Comparison of ENCODE assay signal across 1 cellular context in the genomic region with DNA sequence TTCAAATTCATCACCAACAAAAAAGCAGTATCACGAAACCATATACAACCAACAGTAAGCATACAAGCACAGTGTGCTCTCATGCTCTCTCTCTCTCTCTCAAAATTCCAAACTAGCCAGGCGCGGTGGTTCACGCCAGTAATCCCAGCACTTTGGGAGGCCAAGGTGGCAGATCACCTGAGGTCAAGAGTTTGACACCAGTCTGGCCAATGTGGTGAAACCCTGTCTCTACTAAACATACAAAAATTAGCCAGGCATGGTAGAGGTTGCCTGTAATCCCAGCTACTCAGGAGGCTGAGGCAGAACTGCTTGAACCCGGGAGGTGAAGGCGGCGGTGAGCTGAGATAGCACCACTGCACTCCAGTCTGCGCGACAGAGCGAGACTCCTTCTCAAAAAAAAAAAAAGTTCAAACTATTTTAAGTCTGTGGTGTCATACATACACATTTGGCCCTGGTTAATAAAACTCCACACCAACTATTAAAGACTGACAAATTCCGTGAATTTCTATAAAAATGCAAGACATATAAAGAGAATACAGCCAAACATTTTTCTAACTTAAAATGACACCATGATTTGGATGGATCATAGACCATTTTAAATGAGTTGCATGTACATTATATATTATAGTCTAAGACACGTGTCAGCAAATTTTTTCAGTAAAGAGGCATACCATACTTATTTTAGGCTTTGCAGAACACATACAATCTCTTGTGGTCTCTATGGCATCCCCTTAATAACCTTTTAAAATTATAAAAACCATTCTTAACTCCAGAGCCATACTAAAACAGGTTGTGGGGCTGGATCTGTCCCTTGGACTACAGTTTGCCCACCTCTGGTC.
TF ChIP-seq lines count a peak whose summit lies in the region.

No MANE protein-coding gene starts in this region.

TF ChIP-seq in GM23338, 12 proteins besides CTCF, POLR2A, EP300 and RAD21 (continued from another document):
- TF ChIP-seq, protein P1, sequence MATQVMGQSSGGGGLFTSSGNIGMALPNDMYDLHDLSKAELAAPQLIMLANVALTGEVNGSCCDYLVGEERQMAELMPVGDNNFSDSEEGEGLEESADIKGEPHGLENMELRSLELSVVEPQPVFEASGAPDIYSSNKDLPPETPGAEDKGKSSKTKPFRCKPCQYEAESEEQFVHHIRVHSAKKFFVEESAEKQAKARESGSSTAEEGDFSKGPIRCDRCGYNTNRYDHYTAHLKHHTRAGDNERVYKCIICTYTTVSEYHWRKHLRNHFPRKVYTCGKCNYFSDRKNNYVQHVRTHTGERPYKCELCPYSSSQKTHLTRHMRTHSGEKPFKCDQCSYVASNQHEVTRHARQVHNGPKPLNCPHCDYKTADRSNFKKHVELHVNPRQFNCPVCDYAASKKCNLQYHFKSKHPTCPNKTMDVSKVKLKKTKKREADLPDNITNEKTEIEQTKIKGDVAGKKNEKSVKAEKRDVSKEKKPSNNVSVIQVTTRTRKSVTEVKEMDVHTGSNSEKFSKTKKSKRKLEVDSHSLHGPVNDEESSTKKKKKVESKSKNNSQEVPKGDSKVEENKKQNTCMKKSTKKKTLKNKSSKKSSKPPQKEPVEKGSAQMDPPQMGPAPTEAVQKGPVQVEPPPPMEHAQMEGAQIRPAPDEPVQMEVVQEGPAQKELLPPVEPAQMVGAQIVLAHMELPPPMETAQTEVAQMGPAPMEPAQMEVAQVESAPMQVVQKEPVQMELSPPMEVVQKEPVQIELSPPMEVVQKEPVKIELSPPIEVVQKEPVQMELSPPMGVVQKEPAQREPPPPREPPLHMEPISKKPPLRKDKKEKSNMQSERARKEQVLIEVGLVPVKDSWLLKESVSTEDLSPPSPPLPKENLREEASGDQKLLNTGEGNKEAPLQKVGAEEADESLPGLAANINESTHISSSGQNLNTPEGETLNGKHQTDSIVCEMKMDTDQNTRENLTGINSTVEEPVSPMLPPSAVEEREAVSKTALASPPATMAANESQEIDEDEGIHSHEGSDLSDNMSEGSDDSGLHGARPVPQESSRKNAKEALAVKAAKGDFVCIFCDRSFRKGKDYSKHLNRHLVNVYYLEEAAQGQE (IDR thresholded peaks at IDR 0.05; ENCODE audit: unreplicated experiment): no peak
- TF ChIP-seq, protein P2, sequence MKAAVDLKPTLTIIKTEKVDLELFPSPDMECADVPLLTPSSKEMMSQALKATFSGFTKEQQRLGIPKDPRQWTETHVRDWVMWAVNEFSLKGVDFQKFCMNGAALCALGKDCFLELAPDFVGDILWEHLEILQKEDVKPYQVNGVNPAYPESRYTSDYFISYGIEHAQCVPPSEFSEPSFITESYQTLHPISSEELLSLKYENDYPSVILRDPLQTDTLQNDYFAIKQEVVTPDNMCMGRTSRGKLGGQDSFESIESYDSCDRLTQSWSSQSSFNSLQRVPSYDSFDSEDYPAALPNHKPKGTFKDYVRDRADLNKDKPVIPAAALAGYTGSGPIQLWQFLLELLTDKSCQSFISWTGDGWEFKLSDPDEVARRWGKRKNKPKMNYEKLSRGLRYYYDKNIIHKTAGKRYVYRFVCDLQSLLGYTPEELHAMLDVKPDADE (IDR thresholded peaks at IDR 0.05): no peak
- TF ChIP-seq EZH2phosphoT487 (IDR thresholded peaks at IDR 0.05; ENCODE audit: unreplicated experiment): no peak
- no peak for TF ChIP-seq ZNF114 (CRISPR knock-in tag; IDR thresholded peaks at IDR 0.05)
- TF ChIP-seq, protein P3, sequence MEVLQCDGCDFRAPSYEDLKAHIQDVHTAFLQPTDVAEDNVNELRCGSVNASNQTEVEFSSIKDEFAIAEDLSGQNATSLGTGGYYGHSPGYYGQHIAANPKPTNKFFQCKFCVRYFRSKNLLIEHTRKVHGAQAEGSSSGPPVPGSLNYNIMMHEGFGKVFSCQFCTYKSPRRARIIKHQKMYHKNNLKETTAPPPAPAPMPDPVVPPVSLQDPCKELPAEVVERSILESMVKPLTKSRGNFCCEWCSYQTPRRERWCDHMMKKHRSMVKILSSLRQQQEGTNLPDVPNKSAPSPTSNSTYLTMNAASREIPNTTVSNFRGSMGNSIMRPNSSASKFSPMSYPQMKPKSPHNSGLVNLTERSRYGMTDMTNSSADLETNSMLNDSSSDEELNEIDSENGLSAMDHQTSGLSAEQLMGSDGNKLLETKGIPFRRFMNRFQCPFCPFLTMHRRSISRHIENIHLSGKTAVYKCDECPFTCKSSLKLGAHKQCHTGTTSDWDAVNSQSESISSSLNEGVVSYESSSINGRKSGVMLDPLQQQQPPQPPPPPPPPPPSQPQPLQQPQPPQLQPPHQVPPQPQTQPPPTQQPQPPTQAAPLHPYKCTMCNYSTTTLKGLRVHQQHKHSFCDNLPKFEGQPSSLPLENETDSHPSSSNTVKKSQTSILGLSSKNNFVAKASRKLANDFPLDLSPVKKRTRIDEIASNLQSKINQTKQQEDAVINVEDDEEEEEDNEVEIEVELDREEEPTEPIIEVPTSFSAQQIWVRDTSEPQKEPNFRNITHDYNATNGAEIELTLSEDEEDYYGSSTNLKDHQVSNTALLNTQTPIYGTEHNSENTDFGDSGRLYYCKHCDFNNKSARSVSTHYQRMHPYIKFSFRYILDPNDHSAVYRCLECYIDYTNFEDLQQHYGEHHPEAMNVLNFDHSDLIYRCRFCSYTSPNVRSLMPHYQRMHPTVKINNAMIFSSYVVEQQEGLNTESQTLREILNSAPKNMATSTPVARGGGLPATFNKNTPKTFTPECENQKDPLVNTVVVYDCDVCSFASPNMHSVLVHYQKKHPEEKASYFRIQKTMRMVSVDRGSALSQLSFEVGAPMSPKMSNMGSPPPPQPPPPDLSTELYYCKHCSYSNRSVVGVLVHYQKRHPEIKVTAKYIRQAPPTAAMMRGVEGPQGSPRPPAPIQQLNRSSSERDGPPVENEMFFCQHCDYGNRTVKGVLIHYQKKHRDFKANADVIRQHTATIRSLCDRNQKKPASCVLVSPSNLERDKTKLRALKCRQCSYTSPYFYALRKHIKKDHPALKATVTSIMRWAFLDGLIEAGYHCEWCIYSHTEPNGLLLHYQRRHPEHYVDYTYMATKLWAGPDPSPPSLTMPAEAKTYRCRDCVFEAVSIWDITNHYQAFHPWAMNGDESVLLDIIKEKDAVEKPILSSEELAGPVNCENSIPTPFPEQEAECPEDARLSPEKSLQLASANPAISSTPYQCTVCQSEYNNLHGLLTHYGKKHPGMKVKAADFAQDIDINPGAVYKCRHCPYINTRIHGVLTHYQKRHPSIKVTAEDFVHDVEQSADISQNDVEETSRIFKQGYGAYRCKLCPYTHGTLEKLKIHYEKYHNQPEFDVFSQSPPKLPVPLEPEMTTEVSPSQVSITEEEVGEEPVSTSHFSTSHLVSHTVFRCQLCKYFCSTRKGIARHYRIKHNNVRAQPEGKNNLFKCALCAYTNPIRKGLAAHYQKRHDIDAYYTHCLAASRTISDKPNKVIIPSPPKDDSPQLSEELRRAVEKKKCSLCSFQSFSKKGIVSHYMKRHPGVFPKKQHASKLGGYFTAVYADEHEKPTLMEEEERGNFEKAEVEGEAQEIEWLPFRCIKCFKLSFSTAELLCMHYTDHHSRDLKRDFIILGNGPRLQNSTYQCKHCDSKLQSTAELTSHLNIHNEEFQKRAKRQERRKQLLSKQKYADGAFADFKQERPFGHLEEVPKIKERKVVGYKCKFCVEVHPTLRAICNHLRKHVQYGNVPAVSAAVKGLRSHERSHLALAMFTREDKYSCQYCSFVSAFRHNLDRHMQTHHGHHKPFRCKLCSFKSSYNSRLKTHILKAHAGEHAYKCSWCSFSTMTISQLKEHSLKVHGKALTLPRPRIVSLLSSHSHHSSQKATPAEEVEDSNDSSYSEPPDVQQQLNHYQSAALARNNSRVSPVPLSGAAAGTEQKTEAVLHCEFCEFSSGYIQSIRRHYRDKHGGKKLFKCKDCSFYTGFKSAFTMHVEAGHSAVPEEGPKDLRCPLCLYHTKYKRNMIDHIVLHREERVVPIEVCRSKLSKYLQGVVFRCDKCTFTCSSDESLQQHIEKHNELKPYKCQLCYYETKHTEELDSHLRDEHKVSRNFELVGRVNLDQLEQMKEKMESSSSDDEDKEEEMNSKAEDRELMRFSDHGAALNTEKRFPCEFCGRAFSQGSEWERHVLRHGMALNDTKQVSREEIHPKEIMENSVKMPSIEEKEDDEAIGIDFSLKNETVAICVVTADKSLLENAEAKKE (CRISPR knock-in tag; IDR thresholded peaks at IDR 0.05): no peak
- no peak for TF ChIP-seq POLR2AphosphoS5 (IDR thresholded peaks at IDR 0.05; ENCODE audit: low read depth)
- TF ChIP-seq NANOG (IDR thresholded peaks at IDR 0.05; ENCODE audit: borderline replicate concordance): no peak
